In genomic region chr15:59174161-59174845, GRCh38 we compare ENCODE assay signal across 15 cellular contexts. TPM values are rescaled to one million over a fixed set of nuclear protein-coding genes. Genes with fewer than 3 reads are reported as not detected.
A peak's percentile ranks its signal among the peaks of the same experiment; 100 is the strongest.
DNase-seq lines count a peak whose midpoint lies in the region; ATAC-seq and TF ChIP-seq lines count a peak whose summit lies in the region.
"Had no signal": no experiment of that assay in that cellular context is flagged by ENCODE, and none has a peak within 500 bp of the region (broad histone marks: within the 10 kb centered on the region; RNA-seq: fewer than 3 reads in every experiment).

No MANE protein-coding gene starts in this region.

- intact Hi-C loops in esophagus squamous epithelium (cut with DNase I), result loop anchor here (10.0 kb wide), 1 partner anchor 320 kb away; no protein-coding TSS in a partner anchor
- intact Hi-C loops in prostate gland (cut with DNase I), result no loop called here

- peak overlapping the region in 4 of 11 experiments; percentile 80 to 91 (median 86); a peak in 7 of 22 replicates for H3K9ac ChIP-seq in BLaER1 treated with 17β-estradiol and CSF1 and Interleukin-3, amounts not matched to agents 10 nM and 100 nM

- no peak for ATAC-seq in RWPE2 (ENCODE audit: low read depth)
- no peak for ATAC-seq in HG03159 (IDR thresholded peaks at IDR 0.05; ENCODE audit: unreplicated experiment)

- H3K4me1 ChIP-seq in BLaER1 treated with 17β-estradiol and CSF1 and Interleukin-3, amounts not matched to agents 10 nM and 100 nM, result peaks cover 0 to 97% (median 57%) of the 10 kb centered on the region in 10 experiments; a peak in 14 of 20 replicates
- H3K4me1 ChIP-seq in RWPE2 (ENCODE audit: insufficient read depth, poor library complexity, severe bottlenecking) (peaks cover 33% of the 10 kb centered on the region), esophagus squamous epithelium (peaks cover 16 to 44% (median 25%) of the 10 kb centered on the region in 3 donors), prostate gland (replicated peaks) (peaks cover 6% of the 10 kb centered on the region)

- TF ChIP-seq CTCF in RWPE2 (IDR thresholded peaks at IDR 0.05; ENCODE audit: poor library complexity, severe bottlenecking), result no peak
- no peak for TF ChIP-seq CTCF in esophagus squamous epithelium (IDR thresholded peaks at IDR 0.05)
- TF ChIP-seq CTCF in prostate gland (IDR thresholded peaks at IDR 0.05), result no peak
- no peak for TF ChIP-seq CTCF in type B pancreatic cell (conservative IDR thresholded peaks at IDR 0.05)

- peak; percentile 14 for DNase-seq in RWPE2 (ENCODE audit: low spot score)
- no peak for DNase-seq in esophagus squamous epithelium (lab: John Stamatoyannopoulos, UW)
- no peak for DNase-seq in prostate gland (ENCODE audit: low spot score)
- no peak for DNase-seq in NCI-H524 treated with DMSO at 0.1 percent for 48 hours (lab: John Stamatoyannopoulos, UW)
- no peak for DNase-seq in activated T-cell treated with anti-CD3 and anti-CD28 coated beads, Interleukin-2, amount 50 U/mL, for 1 hour
- no peak for DNase-seq in type B pancreatic cell (ENCODE audit: extremely low spot score, unreplicated experiment)
- DNase-seq: kidney had no signal

- TF ChIP-seq POLR2A in esophagus squamous epithelium (IDR thresholded peaks at IDR 0.05) (no peak), prostate gland (IDR thresholded peaks at IDR 0.05) (no peak)

- whole genome bisulfite sequencing in esophagus squamous epithelium, 2 donors, result 84 to 91% methylated on average over 11 of the region's 11 CpGs
- WGBS in prostate gland, result 87% methylated on average over 11 of the region's 11 CpGs

- H3K27ac Mint-ChIP-seq in type B pancreatic cell, result no peak overlapping the region
- H3K27ac Mint-ChIP-seq: GM23338 had no signal

- H3K27ac ChIP-seq in BLaER1 treated with 17β-estradiol and CSF1 and Interleukin-3, amounts not matched to agents 10 nM and 100 nM, result peak overlapping the region in 6 of 11 experiments; percentile 70 to 98 (median 94); a peak in 10 of 22 replicates
- H3K27ac ChIP-seq in RWPE2 (ENCODE audit: poor library complexity, severe bottlenecking) (no peak overlapping the region), esophagus squamous epithelium (peak overlapping the region; percentile 43 to 78 (median 58)), prostate gland (peak overlapping the region; percentile 32 to 56)

- H4K20me1 ChIP-seq in BLaER1 treated with 17β-estradiol and CSF1 and Interleukin-3, amounts not matched to agents 10 nM and 100 nM, result no peaks in the 10 kb centered on the region

- peaks cover 0 to 6% (median 0%) of the 10 kb centered on the region in 11 experiments; a peak in 1 of 22 replicates for H3K9me3 ChIP-seq in BLaER1 treated with 17β-estradiol and CSF1 and Interleukin-3, amounts not matched to agents 10 nM and 100 nM (replicated peaks in 1 of 11)
- H3K9me3 ChIP-seq in RWPE2 (ENCODE audit: severe bottlenecking) (no peaks in the 10 kb centered on the region), esophagus squamous epithelium (no peaks in the 10 kb centered on the region), prostate gland (no peaks in the 10 kb centered on the region)
- H3K9me3 ChIP-seq: psoas muscle had no signal

- no peaks in the 10 kb centered on the region for H3K9me3 Mint-ChIP-seq in type B pancreatic cell
- H3K9me3 Mint-ChIP-seq: GM23338 had no signal

- H3K36me3 ChIP-seq in BLaER1 treated with 17β-estradiol and CSF1 and Interleukin-3, amounts not matched to agents 10 nM and 100 nM, result peaks cover 0 to 13% (median 0%) of the 10 kb centered on the region in 11 experiments; a peak in 3 of 22 replicates
- H3K36me3 ChIP-seq in RWPE2 (ENCODE audit: low read depth) (peaks cover 75% of the 10 kb centered on the region), esophagus squamous epithelium (peaks cover 0 to 43% (median 0%) of the 10 kb centered on the region in 3 donors), prostate gland (no peaks in the 10 kb centered on the region)

- H3K27me3 Mint-ChIP-seq in type B pancreatic cell, result no peaks in the 10 kb centered on the region
- H3K27me3 Mint-ChIP-seq: naive B cell had no signal

- peak overlapping the region in 5 of 11 experiments; percentile 83 to 93 (median 90); a peak in 10 of 22 replicates for H3K4me2 ChIP-seq in BLaER1 treated with 17β-estradiol and CSF1 and Interleukin-3, amounts not matched to agents 10 nM and 100 nM
- H3K4me2 ChIP-seq: GM23338 had no signal

- no peak overlapping the region for H3K4me3 Mint-ChIP-seq in type B pancreatic cell
- H3K4me3 Mint-ChIP-seq: GM23338, naive B cell had no signal

- H3K27me3 ChIP-seq in BLaER1 treated with 17β-estradiol and CSF1 and Interleukin-3, amounts not matched to agents 10 nM and 100 nM, result no peaks in the 10 kb centered on the region
- no peaks in the 10 kb centered on the region for H3K27me3 ChIP-seq in RWPE2 (ENCODE audit: insufficient read depth, poor library complexity, severe bottlenecking)
- H3K27me3 ChIP-seq in esophagus squamous epithelium, result no peaks in the 10 kb centered on the region
- H3K27me3 ChIP-seq in prostate gland (replicated peaks; ENCODE audit: insufficient read depth), result no peaks in the 10 kb centered on the region
- H3K27me3 ChIP-seq: heart right ventricle had no signal

- no peak overlapping the region for H3K4me3 ChIP-seq in BLaER1 treated with 17β-estradiol and CSF1 and Interleukin-3, amounts not matched to agents 10 nM and 100 nM
- H3K4me3 ChIP-seq in RWPE2 (ENCODE audit: severe bottlenecking) (no peak overlapping the region), esophagus squamous epithelium (no peak overlapping the region), prostate gland (no peak overlapping the region)
- H3K4me3 ChIP-seq: GM23338, heart right ventricle, psoas muscle had no signal

- H3K4me1 Mint-ChIP-seq in type B pancreatic cell (ENCODE audit: unreplicated experiment), result peaks cover 3% of the 10 kb centered on the region

- peaks cover 27% of the 10 kb centered on the region for H3K36me3 Mint-ChIP-seq in type B pancreatic cell

RNA-seq across cellular contexts. Expression of gene LDHAL6B, which starts 32.3 kb away (rescaled TPM):
- total RNA-seq in esophagus squamous epithelium (not detected), prostate gland (1 to 10 TPM in 1 of 2 donors, not detected in 1; 6.0 TPM), type B pancreatic cell (ENCODE audit: low replicate concordance) (not detected in 2 replicates)
- total RNA-seq: aorta, dermis microvascular lymphatic vessel endothelial cell, GM23338, heart right ventricle, kidney, psoas muscle had no signal
